11 cellular contexts compared by ENCODE assay signal in genomic region chr14:101966742-101967141, GRCh38. TPM values are rescaled to one million over a fixed set of nuclear protein-coding genes. Genes with fewer than 3 reads are reported as not detected.
DNase-seq lines count a peak whose midpoint lies in the region; TF ChIP-seq lines count a peak whose summit lies in the region.
"Had no signal": no experiment of that assay in that cellular context is flagged by ENCODE, and none has a peak within 500 bp of the region (broad histone marks: within the 10 kb centered on the region; RNA-seq: fewer than 3 reads in every experiment).

No MANE protein-coding gene starts in this region.

- H3F3A ChIP-seq in DOHH2 (ENCODE audit: control insufficient read depth, insufficient read depth) = peaks cover 10% of the 10 kb centered on the region

- H3K36me3 ChIP-seq in DOHH2 (ENCODE audit: control insufficient read depth, low read length) (peaks cover 25% of the 10 kb centered on the region), OCI-LY3 (replicated peaks; ENCODE audit: low read depth, low read length) (peaks cover 12% of the 10 kb centered on the region), osteoblast (ENCODE audit: insufficient read depth, low read length) (peaks cover 26% of the 10 kb centered on the region)

- TF ChIP-seq CTCF in DOHH2 (IDR thresholded peaks at IDR 0.05; ENCODE audit: low read depth, low read length, poor library complexity, severe bottlenecking) (no peak), OCI-LY3 (IDR thresholded peaks at IDR 0.05; ENCODE audit: low read depth, low read length) (no peak), dorsolateral prefrontal cortex (IDR thresholded peaks at IDR 0.05 in 54 of 56, conservative IDR thresholded peaks at IDR 0.05 in 2 of 56; ENCODE audit: low read depth in 1 of 56, partially characterized antibody in 56 of 56) (no peak), osteoblast (IDR thresholded peaks at IDR 0.05; ENCODE audit: extremely low read depth, low read depth, low read length) (no peak)

- H3K27ac ChIP-seq in DOHH2 (ENCODE audit: low read depth, low read length) = peak overlapping the region; percentile 62
- no peak overlapping the region for H3K27ac ChIP-seq in OCI-LY3 (ENCODE audit: low read length)
- H3K27ac ChIP-seq in dorsolateral prefrontal cortex = peak overlapping the region in 36 of 59 donors; percentile 0 to 100 (median 42)
- H3K27ac ChIP-seq in osteoblast (ENCODE audit: low read depth, low read length) = peak overlapping the region; percentile 92

- H3K9me3 ChIP-seq in DOHH2 (ENCODE audit: control insufficient read depth, insufficient read depth, low read length) (no peaks in the 10 kb centered on the region), OCI-LY3 (ENCODE audit: insufficient read depth, low read length) (no peaks in the 10 kb centered on the region), osteoblast (ENCODE audit: low read depth, low read length) (no peaks in the 10 kb centered on the region)

- peak overlapping the region; percentile 96 for H3K4me2 ChIP-seq in DOHH2 (ENCODE audit: low read length)
- H3K4me2 ChIP-seq in OCI-LY3 (ENCODE audit: low read length) = peak overlapping the region; percentile 82; the same call in 1 of the 2 replicates
- peak overlapping the region; percentile 82 for H3K4me2 ChIP-seq in osteoblast (ENCODE audit: insufficient read depth, low read length)

- H3K4me3 ChIP-seq in DOHH2 (ENCODE audit: low read length) (peak overlapping the region; percentile 92), OCI-LY3 (ENCODE audit: low read length) (no peak overlapping the region), dorsolateral prefrontal cortex (peak overlapping the region in 54 of 59 donors; percentile 75 to 100 (median 98)), osteoblast (ENCODE audit: insufficient read depth, low read length) (peak overlapping the region; percentile 97)

- H3K9ac ChIP-seq in OCI-LY3 (ENCODE audit: low read length) = no peak overlapping the region

- no peak for DNase-seq in dorsolateral prefrontal cortex
- no peak for DNase-seq in osteoblast (ENCODE audit: insufficient read length, low spot score, missing footprints)
- no peak for DNase-seq in anterior cingulate cortex (lab: John Stamatoyannopoulos, UW)
- no peak for DNase-seq in NCI-H524 (lab: John Stamatoyannopoulos, UW)
- DNase-seq in pons (ENCODE audit: low spot score) = no peak
- DNase-seq: activated CD4-positive, CD25-positive, alpha-beta regulatory T cell; GOT3; left ventricle myocardium superior; NCI-H526 had no signal

- H3K79me2 ChIP-seq in DOHH2 (ENCODE audit: control insufficient read depth, low read length) = peaks cover 74% of the 10 kb centered on the region
- H3K79me2 ChIP-seq in OCI-LY3 (ENCODE audit: low read length) = peaks cover 70% of the 10 kb centered on the region
- peaks cover 75% of the 10 kb centered on the region for H3K79me2 ChIP-seq in osteoblast (ENCODE audit: insufficient read depth, low read length)

- H3K27me3 ChIP-seq in DOHH2 (ENCODE audit: control insufficient read depth, low read length) = no peaks in the 10 kb centered on the region
- no peaks in the 10 kb centered on the region for H3K27me3 ChIP-seq in OCI-LY3 (ENCODE audit: low read depth, low read length)
- H3K27me3 ChIP-seq in dorsolateral prefrontal cortex = no peaks in the 10 kb centered on the region
- H3K27me3 ChIP-seq in osteoblast (ENCODE audit: insufficient read depth, low read length) = no peaks in the 10 kb centered on the region

- H3K4me1 ChIP-seq in DOHH2 (ENCODE audit: control insufficient read depth, low read length) (peaks cover 65% of the 10 kb centered on the region), OCI-LY3 (ENCODE audit: low read length) (peaks cover 29% of the 10 kb centered on the region), osteoblast (ENCODE audit: insufficient read depth, low read length) (peaks cover 41% of the 10 kb centered on the region)

- H3K9me2 ChIP-seq in DOHH2 (replicated peaks; ENCODE audit: control insufficient read depth, low read length) = no peaks in the 10 kb centered on the region

- H2AFZ ChIP-seq in OCI-LY3 (ENCODE audit: low read depth, low read length) (no peak overlapping the region), osteoblast (ENCODE audit: low read length) (no peak overlapping the region)

- peaks cover 6% of the 10 kb centered on the region for H4K20me1 ChIP-seq in DOHH2 (ENCODE audit: control insufficient read depth, insufficient read depth, low read depth, low read length)
- peaks cover 17% of the 10 kb centered on the region for H4K20me1 ChIP-seq in OCI-LY3 (ENCODE audit: insufficient read depth, low read length)
- peaks cover 15% of the 10 kb centered on the region for H4K20me1 ChIP-seq in osteoblast (ENCODE audit: insufficient read depth, low read length)

- intact Hi-C loops in dorsolateral prefrontal cortex (cut with DNase I) = loop anchor here (5.0 to 10.0 kb wide), 3 partner anchors 204 to 548 kb away; partner anchors contain the start of gene PPP2R5C (in 1 of the 2)

RNA-seq across cellular contexts. Expression of gene DYNC1H1, which starts 2.4 kb away (rescaled TPM):
- 1,000 to 10,000 TPM in 97 of 120 experiments, 100 to 1,000 TPM in 23; 740 to 1,310 (median 1,110) TPM for total RNA-seq in dorsolateral prefrontal cortex
- total RNA-seq in osteoblast = 332 and 340 TPM in 2 replicates
